19 cellular contexts compared by ENCODE assay signal in the genomic region with DNA sequence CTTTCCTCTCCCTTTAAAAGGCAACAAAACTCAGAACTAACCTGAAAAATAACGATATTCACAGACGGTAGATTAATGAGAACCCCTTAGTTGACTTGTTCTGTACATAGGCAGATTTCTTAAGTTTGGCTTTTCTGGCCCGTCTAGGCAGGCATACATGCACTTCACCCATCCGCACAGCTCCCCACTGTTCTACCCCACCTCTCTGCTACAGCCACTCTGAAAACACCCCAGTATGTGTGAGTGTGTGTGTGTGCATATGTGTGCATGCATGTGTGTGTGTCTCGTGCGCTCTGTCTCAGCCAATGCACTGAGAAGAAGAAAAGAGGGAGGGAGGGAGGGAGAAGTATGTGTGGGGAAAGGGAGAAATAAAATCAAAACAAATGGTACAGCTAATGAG. TPM values are rescaled to one million over a fixed set of nuclear protein-coding genes. Genes with fewer than 3 reads are reported as not detected.
A peak's percentile ranks its signal among the peaks of the same experiment; 100 is the strongest.
DNase-seq lines count a peak whose midpoint lies in the region; ATAC-seq and TF ChIP-seq lines count a peak whose summit lies in the region.
"Had no signal": no experiment of that assay in that cellular context is flagged by ENCODE, and none has a peak within 500 bp of the region (broad histone marks: within the 10 kb centered on the region; RNA-seq: fewer than 3 reads in every experiment).

No MANE protein-coding gene starts in this region.

- no peak for ATAC-seq in HG02840 (IDR thresholded peaks at IDR 0.05; ENCODE audit: low FRiP score, unreplicated experiment)
- ATAC-seq: sciatic nerve; stimulated activated memory B cell treated with anti-CD40 and anti-IgM and Interleukin-4, amounts not matched to agents 10 μg/mL and 1 μg/mL and 100 μg/mL, for 72 hours had no signal

- H3K9ac ChIP-seq in SK-N-MC (ENCODE audit: insufficient read length) (no peak overlapping the region), muscle layer of colon (ENCODE audit: low read length) (peak overlapping the region; percentile 84)

- H3K27me3 ChIP-seq in muscle layer of colon (ENCODE audit: control insufficient read depth in 1 of 2, insufficient read depth in 2 of 2, low read length in 2 of 2) (no peaks in the 10 kb centered on the region), tibial nerve (peaks cover 0 to 9% of the 10 kb centered on the region in 2 donors)

- DNase-seq in NCI-H2107 treated with DMSO at 0.1 percent for 48 hours (lab: John Stamatoyannopoulos, UW; ENCODE audit: unreplicated experiment) (peak; percentile 38), NCI-H2107 (lab: John Stamatoyannopoulos, UW) (no peak), SK-N-MC (ENCODE audit: low read depth, low spot score) (no peak), tibial nerve (ENCODE audit: low spot score in 2 of 2) (no peak), GM20000 (ENCODE audit: low spot score) (no peak), NCI-H2196 treated with DMSO at 0.1 percent for 48 hours (lab: John Stamatoyannopoulos, UW; ENCODE audit: unreplicated experiment) (no peak)
- DNase-seq: 8988T; activated gamma-delta T cell treated with Interleukin-2 at 50 U/mL for 16 hours; CD4-positive, CD25-positive, alpha-beta regulatory T cell; central memory CD4-positive, alpha-beta T cell; KG1; NCI-H2029; OCI-M1; stimulated activated CD4-positive, alpha-beta T cell treated with anti-CD3 and anti-CD28 coated beads, Interleukin-4, amount 100 ng/mL, for 4 hours had no signal

- WGBS in tibial nerve, 2 donors: 80 to 84% methylated on average over 6 of the region's 6 CpGs

- H3K4me3 ChIP-seq in SK-N-MC (no peak overlapping the region; the same call in 1 of the 2 replicates), muscle layer of colon (ENCODE audit: low read depth in 1 of 2, low read length in 2 of 2) (peak overlapping the region in 1 of 2 donors; percentile 81), tibial nerve (no peak overlapping the region)

- TF ChIP-seq CTCF in tibial nerve (IDR thresholded peaks at IDR 0.05) (no peak), GM20000 (IDR thresholded peaks at IDR 0.05; ENCODE audit: extremely low read depth, missing control alignments) (no peak)

- H3K36me3 ChIP-seq in SK-N-MC (ENCODE audit: insufficient read depth, low read length) (no peaks in the 10 kb centered on the region), muscle layer of colon (ENCODE audit: insufficient read depth, low read length) (no peaks in the 10 kb centered on the region), tibial nerve (no peaks in the 10 kb centered on the region)

- H3K4me1 ChIP-seq in muscle layer of colon (ENCODE audit: insufficient read depth, low read length) (peaks cover 14% of the 10 kb centered on the region), tibial nerve (peaks cover 0 to 34% (median 1%) of the 10 kb centered on the region in 4 donors)

- H3K9me3 ChIP-seq in SK-N-MC (ENCODE audit: low read depth, low read length) (no peaks in the 10 kb centered on the region), muscle layer of colon (ENCODE audit: low read length) (no peaks in the 10 kb centered on the region), tibial nerve (no peaks in the 10 kb centered on the region)

- H3K27ac ChIP-seq in SK-N-MC: peak overlapping the region; percentile 81
- H3K27ac ChIP-seq in muscle layer of colon (ENCODE audit: low read depth, low read length): peak overlapping the region; percentile 54
- H3K27ac ChIP-seq in tibial nerve: peak overlapping the region in 3 of 4 donors; percentile 71 to 81 (median 73)

- no peak for TF ChIP-seq EP300 in tibial nerve (IDR thresholded peaks at IDR 0.05)

- TF ChIP-seq POLR2A in tibial nerve (IDR thresholded peaks at IDR 0.05): no peak

RNA-seq across cellular contexts. Expression of a gene that starts 1.9 kb away (rescaled TPM):
- 10 to 100 TPM; 12.4 to 26.6 (median 21.6) TPM for total RNA-seq in tibial nerve
- total RNA-seq: activated CD8-positive, alpha-beta memory T cell treated with anti-CD3 and anti-CD28 coated beads for 36 hours; CD4-positive, CD25-positive, alpha-beta regulatory T cell had no signal
